1 cellular context compared by ENCODE assay signal in the genomic region with DNA sequence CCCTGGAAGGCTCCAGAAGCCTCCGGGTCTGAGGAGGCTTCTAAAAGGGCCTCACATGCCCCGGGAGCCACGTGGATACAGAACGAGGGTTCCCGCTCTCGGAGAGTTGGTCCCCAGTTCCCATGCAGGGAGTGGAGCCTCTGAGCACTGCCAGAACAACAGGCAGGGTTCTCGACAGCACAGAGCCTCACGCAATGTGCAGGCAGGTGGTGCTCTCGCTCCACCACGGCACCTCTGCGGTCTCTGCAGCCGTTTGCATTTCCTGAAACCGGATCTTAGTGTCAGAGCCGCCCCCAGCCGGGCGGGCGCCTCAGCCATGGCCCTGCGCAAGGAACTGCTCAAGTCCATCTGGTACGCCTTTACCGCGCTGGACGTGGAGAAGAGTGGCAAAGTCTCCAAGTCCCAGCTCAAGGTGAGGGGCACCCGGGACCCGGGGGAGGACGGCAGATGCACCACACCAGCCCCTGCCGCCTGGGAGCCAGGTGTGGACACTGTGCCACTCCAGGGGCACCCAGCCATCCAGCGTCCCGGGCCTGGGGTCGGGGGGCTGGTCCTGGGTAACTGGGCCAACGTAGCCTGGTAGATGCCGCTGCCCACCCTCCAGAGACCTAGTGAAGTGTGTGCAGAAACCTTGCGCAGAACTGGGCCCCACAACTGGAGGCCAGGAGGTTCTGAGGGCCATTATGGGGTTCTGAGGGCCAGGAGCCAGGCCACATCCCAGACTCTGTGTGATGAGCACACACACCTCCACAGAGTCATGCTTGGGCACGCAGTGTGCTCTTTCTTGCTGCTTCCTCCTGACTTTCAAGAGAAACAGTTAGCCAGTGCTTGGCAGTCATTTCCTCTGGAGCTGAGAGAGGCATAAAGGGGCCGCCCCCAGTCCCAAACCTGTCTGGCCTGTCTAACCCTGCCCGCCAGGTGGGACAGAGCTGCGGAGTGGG.
TF ChIP-seq lines count a peak whose summit lies in the region.

A gene with protein sequence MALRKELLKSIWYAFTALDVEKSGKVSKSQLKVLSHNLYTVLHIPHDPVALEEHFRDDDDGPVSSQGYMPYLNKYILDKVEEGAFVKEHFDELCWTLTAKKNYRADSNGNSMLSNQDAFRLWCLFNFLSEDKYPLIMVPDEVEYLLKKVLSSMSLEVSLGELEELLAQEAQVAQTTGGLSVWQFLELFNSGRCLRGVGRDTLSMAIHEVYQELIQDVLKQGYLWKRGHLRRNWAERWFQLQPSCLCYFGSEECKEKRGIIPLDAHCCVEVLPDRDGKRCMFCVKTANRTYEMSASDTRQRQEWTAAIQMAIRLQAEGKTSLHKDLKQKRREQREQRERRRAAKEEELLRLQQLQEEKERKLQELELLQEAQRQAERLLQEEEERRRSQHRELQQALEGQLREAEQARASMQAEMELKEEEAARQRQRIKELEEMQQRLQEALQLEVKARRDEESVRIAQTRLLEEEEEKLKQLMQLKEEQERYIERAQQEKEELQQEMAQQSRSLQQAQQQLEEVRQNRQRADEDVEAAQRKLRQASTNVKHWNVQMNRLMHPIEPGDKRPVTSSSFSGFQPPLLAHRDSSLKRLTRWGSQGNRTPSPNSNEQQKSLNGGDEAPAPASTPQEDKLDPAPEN (plus strand): TSS at position 278 of the 941 bp plus-strand sequence. CDS start 39 bp downstream, at position 317.

TF ChIP-seq in A549, 52 proteins besides CTCF, POLR2A, EP300 and RAD21 (continued from another document):
- TF ChIP-seq REST (IDR thresholded peaks at IDR 0.05), result no peak
- TF ChIP-seq TP53 (CRISPR knock-in tag; IDR thresholded peaks at IDR 0.05), result no peak
- TF ChIP-seq MAZ (IDR thresholded peaks at IDR 0.05; ENCODE audit: borderline replicate concordance, low read depth, low read length), result no peak
- TF ChIP-seq ESRRA (IDR thresholded peaks at IDR 0.05; ENCODE audit: borderline replicate concordance, low read length), result no peak
- no peak for TF ChIP-seq CHD4 (IDR thresholded peaks at IDR 0.05; ENCODE audit: borderline replicate concordance)
- no peak for TF ChIP-seq FOSB (CRISPR knock-in tag; IDR thresholded peaks at IDR 0.05)
- TF ChIP-seq KDM1A (IDR thresholded peaks at IDR 0.05; ENCODE audit: low read depth), result no peak
